In the genomic region with DNA sequence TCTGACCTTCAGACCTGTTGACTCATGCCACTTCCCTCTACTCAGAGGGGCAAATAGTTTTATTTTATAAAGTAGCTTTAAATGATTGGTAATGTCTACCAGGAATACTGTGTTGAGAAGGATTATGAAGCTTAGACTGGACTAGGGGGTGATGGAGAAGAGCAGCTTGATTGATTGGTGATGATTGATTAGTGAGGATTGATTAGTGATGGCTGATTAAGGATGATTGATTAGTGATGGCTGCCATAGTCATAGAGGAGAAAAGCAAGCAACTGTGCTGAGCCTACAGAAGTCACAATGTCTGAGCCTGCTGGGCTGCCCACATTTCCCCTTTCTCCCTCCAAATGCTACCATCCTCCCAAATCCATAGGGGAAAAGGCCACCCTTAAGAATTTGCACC, we compare ENCODE assay signal across 33 cellular contexts.
"Had no signal": no experiment of that assay in that cellular context is flagged by ENCODE, and none has a peak within 500 bp of the region (broad histone marks: within the 10 kb centered on the region; RNA-seq: fewer than 3 reads in every experiment).

No MANE protein-coding gene starts in this region.

- H3K36me3 Mint-ChIP-seq: immature natural killer cell; mesothelial cell of epicardium; naive B cell; natural killer cell; stimulated activated naive B cell treated with anti-CD40 and anti-IgM and Interleukin-4, amounts not matched to agents 10 μg/mL and 1 μg/mL and 100 μg/mL, for 72 hours had no signal

- DNase-seq: hippocampal formation; immature natural killer cell; kidney; left colon; left lung; lower lobe of right lung; mammary epithelial cell; mesendoderm; naive B cell; natural killer cell; nephron progenitor cell; nucleus accumbens; pancreas; posterior cingulate gyrus; retina; right cardiac atrium; stimulated activated CD4-positive, alpha-beta T cell treated with anti-CD3 and anti-CD28 coated beads, Interleukin-12 subunit alpha, Interleukin-12 subunit beta, amount 100 ng/mL, for 4 hours; stimulated activated CD4-positive, alpha-beta T cell treated with anti-CD3 and anti-CD28 coated beads, Interleukin-15, amount 100 ng/mL, for 24 hours; stimulated activated CD4-positive, alpha-beta T cell treated with anti-CD3 and anti-CD28 coated beads, Interleukin-2, amount 100 ng/mL, for 24 hours; stimulated activated CD4-positive, alpha-beta T cell treated with anti-CD3 and anti-CD28 coated beads, Interleukin-4, amount 100 ng/mL, for 1 hour; stimulated activated naive B cell treated with anti-CD40 and anti-IgM and Interleukin-4, amounts not matched to agents 10 μg/mL and 1 μg/mL and 100 μg/mL, for 72 hours; stimulated activated naive CD8-positive, alpha-beta T cell treated with anti-CD3 and anti-CD28 coated beads, Interleukin-15, Interleukin-2, amounts not matched to agents 100 U/mL and 50 U/mL, for 24 hours; stomach; testis; thyroid gland; transverse colon; upper lobe of left lung had no signal

- H3K27ac ChIP-seq: left lung, lower lobe of right lung, pancreas, prostate gland, skin epidermis, stomach, testis, thyroid gland, transverse colon, upper lobe of left lung, vagina had no signal

- H3K9me3 ChIP-seq: left lung, lower lobe of right lung, pancreas, prostate gland, stomach, testis, thyroid gland, transverse colon, upper lobe of left lung, vagina had no signal

- H3K36me3 ChIP-seq: left lung, lower lobe of right lung, pancreas, prostate gland, stomach, thyroid gland, transverse colon, upper lobe of left lung, vagina had no signal

- H3K4me1 ChIP-seq: left lung, lower lobe of right lung, pancreas, prostate gland, testis, thyroid gland, transverse colon, upper lobe of left lung, vagina had no signal

- H3K27me3 Mint-ChIP-seq: stimulated activated naive B cell treated with anti-CD40 and anti-IgM and Interleukin-4, amounts not matched to agents 10 μg/mL and 1 μg/mL and 100 μg/mL, for 72 hours had no signal

- H3K27me3 ChIP-seq: left lung, pancreas, stomach, testis, thyroid gland, transverse colon, upper lobe of left lung, vagina had no signal

- H3K4me3 ChIP-seq: left lung, lower lobe of right lung, pancreas, prostate gland, skin epidermis, stomach, testis, thyroid gland, transverse colon, upper lobe of left lung, vagina had no signal

- FAIRE-seq: islet of Langerhans, kidney, pancreas had no signal

- H3K4me3 Mint-ChIP-seq: immature natural killer cell; mesothelial cell of epicardium; naive B cell; natural killer cell; nephron progenitor cell; stimulated activated naive B cell treated with anti-CD40 and anti-IgM and Interleukin-4, amounts not matched to agents 10 μg/mL and 1 μg/mL and 100 μg/mL, for 72 hours had no signal

- H3K4me1 Mint-ChIP-seq: immature natural killer cell; mesothelial cell of epicardium; naive B cell; natural killer cell; stimulated activated naive B cell treated with anti-CD40 and anti-IgM and Interleukin-4, amounts not matched to agents 10 μg/mL and 1 μg/mL and 100 μg/mL, for 72 hours had no signal

- H3K27ac Mint-ChIP-seq: immature natural killer cell; mesothelial cell of epicardium; naive B cell; natural killer cell; stimulated activated naive B cell treated with anti-CD40 and anti-IgM and Interleukin-4, amounts not matched to agents 10 μg/mL and 1 μg/mL and 100 μg/mL, for 72 hours had no signal

- ATAC-seq: left colon; left lung; lower lobe of right lung; natural killer cell; pancreas; right cardiac atrium; sciatic nerve; stimulated activated naive B cell treated with anti-CD40 and anti-IgM and Interleukin-4, amounts not matched to agents 10 μg/mL and 1 μg/mL and 100 μg/mL, for 72 hours; stimulated activated naive CD8-positive, alpha-beta T cell treated with anti-CD3 and anti-CD28 coated beads, Interleukin-15, Interleukin-2, amounts not matched to agents 100 U/mL and 50 U/mL, for 24 hours had no signal

- H3K9me3 Mint-ChIP-seq: mesothelial cell of epicardium had no signal
